In genomic region chr6:125931733-125932450, GRCh38 we compare ENCODE assay signal across 14 cellular contexts. TPM values are rescaled to one million over a fixed set of nuclear protein-coding genes. Genes with fewer than 3 reads are reported as not detected.
DNase-seq lines count a peak whose midpoint lies in the region; ATAC-seq and TF ChIP-seq lines count a peak whose summit lies in the region.
"Had no signal": no experiment of that assay in that cellular context is flagged by ENCODE, and none has a peak within 500 bp of the region (broad histone marks: within the 10 kb centered on the region; RNA-seq: fewer than 3 reads in every experiment).

No MANE protein-coding gene starts in this region.

- H3K18ac ChIP-seq in IMR-90 (ENCODE audit: low read depth, low read length) = peak overlapping the region; percentile 71; the same call in 1 of the 2 replicates

- peak overlapping the region; percentile 50; the same call in 1 of the 2 replicates for H3K14ac ChIP-seq in IMR-90 (replicated peaks; ENCODE audit: low read depth, low read length)

- H3K4me1 Mint-ChIP-seq in activated CD8-positive, alpha-beta memory T cell treated with anti-CD3 and anti-CD28 coated beads, Interleukin-2, amount 10 ng/mL, durations not matched to agents 7 days and 5 days = peaks cover 17% of the 10 kb centered on the region

- peak; percentile 62 for ATAC-seq in activated CD8-positive, alpha-beta memory T cell treated with anti-CD3 and anti-CD28 coated beads, Interleukin-2, amount 10 ng/mL, durations not matched to agents 7 days and 5 days
- ATAC-seq in IMR-90 (ENCODE audit: low read depth) = no peak

- peaks cover 7% of the 10 kb centered on the region for H3K9me1 ChIP-seq in IMR-90 (ENCODE audit: insufficient read depth, low read length)

- DNase-seq in activated CD8-positive, alpha-beta memory T cell treated with anti-CD3 and anti-CD28 coated beads, Interleukin-2, amount 10 ng/mL, durations not matched to agents 7 days and 5 days = no peak
- DNase-seq in activated CD8-positive, alpha-beta memory T cell treated with anti-CD3 and anti-CD28 coated beads, Interleukin-2, amount 50 U/mL, for 48 hours = no peak
- peak; percentile 81 for DNase-seq in IMR-90
- DNase-seq in smooth muscle cell (lab: John Stamatoyannopoulos, UW; ENCODE audit: unreplicated experiment) = no peak
- no peak for DNase-seq in esophagus squamous epithelium (lab: John Stamatoyannopoulos, UW)
- DNase-seq in DMS153 (lab: John Stamatoyannopoulos, UW) = no peak
- no peak for DNase-seq in cardiac septum (ENCODE audit: low spot score)
- DNase-seq: ACHN; activated T-cell treated with anti-CD3 and anti-CD28 coated beads, Interleukin-2, amount 50 U/mL, for 1 hour; H7; hippocampal formation; NCI-H82; stimulated activated naive CD4-positive, alpha-beta T cell treated with Interleukin-2 at 50 U/mL for 16 hours had no signal

- H3K9ac ChIP-seq in IMR-90 (ENCODE audit: low read depth, low read length) (no peak overlapping the region), smooth muscle cell (ENCODE audit: low read depth) (no peak overlapping the region)

- TF ChIP-seq RAD21 in IMR-90 (IDR thresholded peaks at IDR 0.05; ENCODE audit: low read length) = no peak

- H3K4me3 ChIP-seq in HEK293 (ENCODE audit: low read depth, low read length) (no peak overlapping the region), IMR-90 (ENCODE audit: insufficient read depth, low read depth, low read length) (no peak overlapping the region), smooth muscle cell (no peak overlapping the region), esophagus squamous epithelium (no peak overlapping the region)

- H3K36me3 ChIP-seq in HEK293 (ENCODE audit: control insufficient read depth in 2 of 2, insufficient read depth in 1 of 2, low read length in 2 of 2) (peaks cover 0 to 27% of the 10 kb centered on the region in 2 experiments; a peak in 1 of 3 replicates), IMR-90 (ENCODE audit: control insufficient read depth, insufficient read depth, low read length) (peaks cover 8% of the 10 kb centered on the region), smooth muscle cell (ENCODE audit: low read depth) (peaks cover 9% of the 10 kb centered on the region), esophagus squamous epithelium (peaks cover 0 to 51% (median 11%) of the 10 kb centered on the region in 3 donors)

- no peak overlapping the region for H3K23ac ChIP-seq in IMR-90 (ENCODE audit: low read depth, low read length)

- peak overlapping the region; percentile 76 for H3K4ac ChIP-seq in IMR-90 (ENCODE audit: low read depth, low read length)

- BruUV-seq in IMR-90 (replicated peaks; lab: Mats Ljungman, UMichigan) = no TSS peak

- H3K27ac Mint-ChIP-seq in activated CD8-positive, alpha-beta memory T cell treated with anti-CD3 and anti-CD28 coated beads, Interleukin-2, amount 10 ng/mL, durations not matched to agents 7 days and 5 days = peak overlapping the region; percentile 18

- intact Hi-C loops in IMR-90 (cut with micrococcal nuclease) = no loop called here
- intact Hi-C loops in esophagus squamous epithelium (cut with DNase I) = no loop called here
- intact Hi-C loops in cardiac septum (cut with DNase I) = no loop called here

- H2BK120ac ChIP-seq in IMR-90 (ENCODE audit: low read depth, low read length) = peak overlapping the region; percentile 84

- dilution Hi-C loops in IMR-90 (cut with HindIII; ENCODE audit: low sequenced_read_pairs, unreplicated experiment) = no loop called here

- H4K20me1 ChIP-seq in IMR-90 (ENCODE audit: insufficient read depth, low read length) (no peaks in the 10 kb centered on the region), smooth muscle cell (ENCODE audit: low read depth) (no peaks in the 10 kb centered on the region)

- H3K27me3 Mint-ChIP-seq in activated CD8-positive, alpha-beta memory T cell treated with anti-CD3 and anti-CD28 coated beads, Interleukin-2, amount 10 ng/mL, durations not matched to agents 7 days and 5 days = no peaks in the 10 kb centered on the region

- H3K4me2 ChIP-seq in IMR-90 (ENCODE audit: low read depth, low read length) (no peak overlapping the region), smooth muscle cell (no peak overlapping the region)

- H3K56ac ChIP-seq in IMR-90 (ENCODE audit: extremely low read depth, insufficient read depth, low read length) = no peak overlapping the region

- peak overlapping the region; percentile 91 for H2BK20ac ChIP-seq in IMR-90 (ENCODE audit: low read depth, low read length)

- no peaks in the 10 kb centered on the region for H3F3A ChIP-seq in smooth muscle cell (ENCODE audit: low read depth)

- no peak overlapping the region for H2AK9ac ChIP-seq in IMR-90 (replicated peaks; ENCODE audit: low read depth, low read length, poor library complexity)

- peaks cover 43% of the 10 kb centered on the region for H3K36me3 Mint-ChIP-seq in activated CD8-positive, alpha-beta memory T cell treated with anti-CD3 and anti-CD28 coated beads, Interleukin-2, amount 10 ng/mL, durations not matched to agents 7 days and 5 days

- no peaks in the 10 kb centered on the region for H3K79me1 ChIP-seq in IMR-90 (ENCODE audit: low read depth in 1 of 2, low read length in 2 of 2)

- in situ Hi-C loops in IMR-90 (cut with MboI; ENCODE audit: low sequenced_read_pairs) = no loop called here

- no CpG with 5 or more reads among the region's 4 CpGs for WGBS in IMR-90 (ENCODE audit: extremely low coverage in 2 of 2, insufficient read length in 1 of 2), 2 experiments
- WGBS in smooth muscle cell (ENCODE audit: low lambda C conversion rate) = 92% methylated on average over 4 of the region's 4 CpGs
- 78 to 81% methylated on average over 4 of the region's 4 CpGs for WGBS in esophagus squamous epithelium, 2 donors

- no peaks in the 10 kb centered on the region for H3K9me3 ChIP-seq in HEK293 (ENCODE audit: control insufficient read depth, insufficient read depth, low read depth, low read length)
- no peaks in the 10 kb centered on the region for H3K9me3 ChIP-seq in IMR-90 (ENCODE audit: control insufficient read depth, insufficient read depth, low read length)
- H3K9me3 ChIP-seq in smooth muscle cell (replicated peaks; ENCODE audit: low read depth) = no peaks in the 10 kb centered on the region
- H3K9me3 ChIP-seq in esophagus squamous epithelium = no peaks in the 10 kb centered on the region

- peak overlapping the region; percentile 19 to 48; a peak in 2 of 4 replicates for H4K8ac ChIP-seq in IMR-90 (ENCODE audit: low read depth in 2 of 2, low read length in 2 of 2)

- POLR2A ChIA-PET in HEK293 (lab: Yijun Ruan, JAX) = no interaction called here
- POLR2A ChIA-PET in IMR-90 (lab: Charles Lee; ENCODE audit: unreplicated experiment) = no interaction called here

- peak overlapping the region; percentile 57; the same call in 1 of the 2 replicates for H2AK5ac ChIP-seq in IMR-90 (ENCODE audit: low read depth, low read length)

- H2AFZ ChIP-seq in IMR-90 (replicated peaks; ENCODE audit: low read length, poor library complexity) (no peak overlapping the region), smooth muscle cell (ENCODE audit: low read depth) (no peak overlapping the region)

- CTCF ChIA-PET in activated CD8-positive, alpha-beta memory T cell treated with anti-CD3 and anti-CD28 coated beads, Interleukin-2, amount 10 ng/mL, durations not matched to agents 7 days and 5 days (lab: Charles Lee) = interaction anchor here (0.8 to 1.4 kb wide), 6 partner anchors 12 to 142 kb away, joined by 3 to 7 read pairs (median 4); partner anchors contain the start of gene HINT3
- CTCF ChIA-PET in HEK293 (lab: Yijun Ruan, JAX) = interaction anchor here (0.6 to 1.5 kb wide), 8 partner anchors 9 to 1477 kb away, joined by 3 to 7 read pairs (median 4); partner anchors contain the start of gene HINT3
- CTCF ChIA-PET in IMR-90 (lab: Yijun Ruan, JAX) = interaction anchor here (0.6 kb wide), 1 partner anchor 9 kb away, joined by 4 read pairs; no protein-coding TSS in a partner anchor

- H3K27ac ChIP-seq in HEK293 (ENCODE audit: extremely low read depth, low read depth, low read length) (no peak overlapping the region), IMR-90 (ENCODE audit: insufficient read depth, low read length) (no peak overlapping the region), smooth muscle cell (ENCODE audit: low read depth) (peak overlapping the region; percentile 61), esophagus squamous epithelium (no peak overlapping the region)

- peak overlapping the region; percentile 68 for H2BK15ac ChIP-seq in IMR-90 (ENCODE audit: low read depth, low read length)

- peak overlapping the region; percentile 87 for H2BK5ac ChIP-seq in IMR-90 (ENCODE audit: low read depth, low read length, poor library complexity, severe bottlenecking)

- H3K27me3 ChIP-seq in IMR-90 (ENCODE audit: control insufficient read depth, insufficient read depth, low read length) (no peaks in the 10 kb centered on the region), smooth muscle cell (ENCODE audit: low read depth) (no peaks in the 10 kb centered on the region), esophagus squamous epithelium (no peaks in the 10 kb centered on the region)

- H4K5ac ChIP-seq in IMR-90 (ENCODE audit: low read depth, low read length) = peak overlapping the region; percentile 64; the same call in 1 of the 2 replicates

- TF ChIP-seq CTCF in HEK293 (tag by site-specific recombination; IDR thresholded peaks at IDR 0.05) = no peak
- TF ChIP-seq CTCF in IMR-90 (conservative IDR thresholded peaks at IDR 0.05; ENCODE audit: low read depth, low read length) = no peak
- TF ChIP-seq CTCF in smooth muscle cell (IDR thresholded peaks at IDR 0.05; ENCODE audit: borderline replicate concordance, insufficient read depth, poor library complexity, severe bottlenecking) = no peak
- TF ChIP-seq CTCF in esophagus squamous epithelium (IDR thresholded peaks at IDR 0.05) = no peak

- no peaks in the 10 kb centered on the region for H3K9me3 Mint-ChIP-seq in activated CD8-positive, alpha-beta memory T cell treated with anti-CD3 and anti-CD28 coated beads, Interleukin-2, amount 10 ng/mL, durations not matched to agents 7 days and 5 days (ENCODE audit: low read depth)

- peak overlapping the region; percentile 69 for H4K91ac ChIP-seq in IMR-90 (ENCODE audit: insufficient read depth, low read depth, low read length)

- TF ChIP-seq POLR2A in IMR-90 (IDR thresholded peaks at IDR 0.05; ENCODE audit: low read depth, low read length) = peak; percentile 33; the same call in 1 of the 2 replicates
- no peak for TF ChIP-seq POLR2A in esophagus squamous epithelium (IDR thresholded peaks at IDR 0.05)

- H3K4me1 ChIP-seq in HEK293 (ENCODE audit: control insufficient read depth, insufficient read depth, low read length) (no peaks in the 10 kb centered on the region), IMR-90 (ENCODE audit: control insufficient read depth, insufficient read depth, low read length) (peaks cover 5% of the 10 kb centered on the region; the same call in 1 of the 2 replicates), smooth muscle cell (ENCODE audit: low read depth) (no peaks in the 10 kb centered on the region), esophagus squamous epithelium (no peaks in the 10 kb centered on the region)

- no peaks in the 10 kb centered on the region for H3K79me2 ChIP-seq in smooth muscle cell (ENCODE audit: low read depth)

- H3K4me3 Mint-ChIP-seq in activated CD8-positive, alpha-beta memory T cell treated with anti-CD3 and anti-CD28 coated beads, Interleukin-2, amount 10 ng/mL, durations not matched to agents 7 days and 5 days = no peak overlapping the region

RNA-seq across cellular contexts. Expression of gene HINT3, which starts 24.7 kb away (rescaled TPM):
- 1 to 10 TPM; 8.7 to 9.3 TPM for total RNA-seq in activated CD8-positive, alpha-beta memory T cell treated with anti-CD3 and anti-CD28 coated beads, Interleukin-2, amount 10 ng/mL, durations not matched to agents 7 days and 5 days
- total RNA-seq in IMR-90 (2012; rRNA removed) = 6.5 and 9.4 TPM in 2 replicates
- polyA plus RNA-seq in IMR-90 (2012; rRNA removed) = 2.3 and 3.4 TPM in 2 replicates
- 2.0 and 2.6 TPM in 2 replicates for polyA plus RNA-seq in IMR-90 (2012; cell fraction: cytosol; rRNA removed)
- polyA plus RNA-seq in IMR-90 (2012; cell fraction: nucleus; rRNA removed; ENCODE audit: low replicate concordance) = 0.77 and 1.2 TPM in 2 replicates
- 13.1 and 21.2 TPM in 2 replicates for total RNA-seq in smooth muscle cell
- polyA plus RNA-seq in smooth muscle cell = 6.8 and 10.0 TPM in 2 replicates
- total RNA-seq in esophagus squamous epithelium = 10 to 100 TPM; 15.4 to 22.5 (median 20.7) TPM
- 35.0 TPM for total RNA-seq in cardiac septum

RNA-seq across cellular contexts. Expression of gene TRMT11, which starts 54.4 kb away (rescaled TPM):
- 10 to 100 TPM; 20.6 to 26.4 TPM for total RNA-seq in activated CD8-positive, alpha-beta memory T cell treated with anti-CD3 and anti-CD28 coated beads, Interleukin-2, amount 10 ng/mL, durations not matched to agents 7 days and 5 days
- 19.0 and 29.7 TPM in 2 replicates for total RNA-seq in IMR-90 (2012; rRNA removed)
- polyA plus RNA-seq in IMR-90 (2012; rRNA removed) = 10.9 and 14.3 TPM in 2 replicates
- 2.1 and 3.4 TPM in 2 replicates for polyA plus RNA-seq in IMR-90 (2012; cell fraction: cytosol; rRNA removed)
- 3.1 and 42.8 TPM in 2 replicates for polyA plus RNA-seq in IMR-90 (2012; cell fraction: nucleus; rRNA removed; ENCODE audit: low replicate concordance)
- 21.6 and 26.2 TPM in 2 replicates for total RNA-seq in smooth muscle cell
- polyA plus RNA-seq in smooth muscle cell = 12.8 and 17.4 TPM in 2 replicates
- 10 to 100 TPM in 3 of 4 donors, 1 to 10 TPM in 1; 7.8 to 23.3 (median 17.2) TPM for total RNA-seq in esophagus squamous epithelium
- total RNA-seq in cardiac septum = 13.3 TPM
